In the genomic region with DNA sequence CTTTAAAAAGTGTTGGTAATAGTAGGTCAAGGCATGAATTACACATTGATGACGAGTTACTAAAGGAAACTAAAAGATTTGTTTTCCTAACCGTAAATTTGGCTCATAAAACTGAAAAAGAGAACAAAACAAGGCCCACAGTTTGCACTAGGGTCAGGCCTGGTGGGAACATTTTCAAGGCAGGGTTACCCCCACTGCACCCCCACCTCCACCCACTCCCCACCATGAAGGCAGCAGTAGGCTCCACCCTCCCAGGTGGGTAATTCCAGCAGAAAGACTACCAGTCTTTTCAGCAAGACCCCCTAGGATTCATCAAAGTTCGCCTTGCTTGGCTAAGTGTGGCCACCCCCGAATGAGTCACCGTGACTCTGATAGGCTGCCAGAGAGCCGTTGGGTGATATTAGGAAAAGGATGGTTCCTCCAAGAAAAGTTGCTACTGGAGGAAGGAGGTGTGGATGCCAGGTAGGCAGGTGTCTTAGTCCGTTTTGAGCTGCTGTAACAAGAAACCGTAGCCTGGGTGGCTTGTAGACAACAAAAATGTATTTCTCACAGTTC, we compare ENCODE assay signal across 24 cellular contexts. TPM values are rescaled to one million over a fixed set of nuclear protein-coding genes. Genes with fewer than 3 reads are reported as not detected.
DNase-seq lines count a peak whose midpoint lies in the region; ATAC-seq, FAIRE-seq and TF ChIP-seq lines count a peak whose summit lies in the region.
"Had no signal": no experiment of that assay in that cellular context is flagged by ENCODE, and none has a peak within 500 bp of the region (broad histone marks: within the 10 kb centered on the region; RNA-seq: fewer than 3 reads in every experiment).

No MANE protein-coding gene starts in this region.

- H3K4me3 ChIP-seq in adrenal gland: no peak overlapping the region
- no peak overlapping the region for H3K4me3 ChIP-seq in ovary
- no peak overlapping the region for H3K4me3 ChIP-seq in esophagus squamous epithelium
- H3K4me3 ChIP-seq: HAP-1, Peyer's patch, SJCRH30 had no signal

- no peak overlapping the region for H3K4me3 Mint-ChIP-seq in activated CD8-positive, alpha-beta memory T cell treated with anti-CD3 and anti-CD28 coated beads, Interleukin-2, amount 10 ng/mL, durations not matched to agents 7 days and 5 days
- H3K4me3 Mint-ChIP-seq: CD8-positive, alpha-beta memory T cell had no signal

- 33 to 50% (median 37%) methylated on average over 8 of the region's 8 CpGs for WGBS in adrenal gland, 4 donors
- 14 to 26% (median 15%) methylated on average over 8 of the region's 8 CpGs for WGBS in ovary, 3 donors
- 53 to 56% methylated on average over 4 of the region's 8 CpGs for WGBS in esophagus squamous epithelium, 2 donors

- intact Hi-C loops in adrenal gland (cut with DNase I) (no loop called here), ovary (cut with DNase I) (no loop called here), esophagus squamous epithelium (cut with DNase I) (no loop called here)

- CTCF ChIA-PET in activated CD8-positive, alpha-beta memory T cell treated with anti-CD3 and anti-CD28 coated beads, Interleukin-2, amount 10 ng/mL, durations not matched to agents 7 days and 5 days (lab: Charles Lee): interaction anchor here (1.1 kb wide), 1 partner anchor 37 kb away, joined by 3 read pairs; the partner anchor contains the start of gene MBTPS1

- DNase-seq in Daoy (ENCODE audit: low read depth) (peak; percentile 24), H54 (ENCODE audit: insufficient read length, low spot score) (no peak), adrenal gland (peak in 4 of 7 donors; percentile 27 to 41 (median 33)), ovary (peak; percentile 57 to 73 (median 62)), esophagus squamous epithelium (lab: John Stamatoyannopoulos, UW) (no peak), left lobe of liver (ENCODE audit: low spot score) (no peak)
- DNase-seq in activated CD8-positive, alpha-beta memory T cell treated with anti-CD3 and anti-CD28 coated beads, Interleukin-2, amount 10 ng/mL, durations not matched to agents 7 days and 5 days: no peak
- DNase-seq: Calu3; CD8-positive, alpha-beta memory T cell; DMS153; KG1; NCI-H1105; NCI-H146; NCI-H2029; NCI-H524 treated with DMSO at 0.1 percent for 48 hours; Peyer's patch; SJCRH30 had no signal

- H3K9me3 Mint-ChIP-seq in activated CD8-positive, alpha-beta memory T cell treated with anti-CD3 and anti-CD28 coated beads, Interleukin-2, amount 10 ng/mL, durations not matched to agents 7 days and 5 days (ENCODE audit: low read depth): no peaks in the 10 kb centered on the region
- H3K9me3 Mint-ChIP-seq: CD8-positive, alpha-beta memory T cell had no signal

- peak; percentile 16; the same call in 1 of the 2 replicates for TF ChIP-seq POLR2A in H54 (IDR thresholded peaks at IDR 0.05; ENCODE audit: low read depth, low read length)
- TF ChIP-seq POLR2A in adrenal gland (IDR thresholded peaks at IDR 0.05): no peak
- TF ChIP-seq POLR2A in ovary (IDR thresholded peaks at IDR 0.05): no peak
- no peak for TF ChIP-seq POLR2A in esophagus squamous epithelium (IDR thresholded peaks at IDR 0.05)

- H3K27ac Mint-ChIP-seq in activated CD8-positive, alpha-beta memory T cell treated with anti-CD3 and anti-CD28 coated beads, Interleukin-2, amount 10 ng/mL, durations not matched to agents 7 days and 5 days: no peak overlapping the region
- H3K27ac Mint-ChIP-seq: CD8-positive, alpha-beta memory T cell had no signal

- TF ChIP-seq CTCF in adrenal gland (IDR thresholded peaks at IDR 0.05): no peak
- no peak for TF ChIP-seq CTCF in ovary (IDR thresholded peaks at IDR 0.05)
- TF ChIP-seq CTCF in esophagus squamous epithelium (IDR thresholded peaks at IDR 0.05): no peak

- no peaks in the 10 kb centered on the region for H3K36me3 Mint-ChIP-seq in activated CD8-positive, alpha-beta memory T cell treated with anti-CD3 and anti-CD28 coated beads, Interleukin-2, amount 10 ng/mL, durations not matched to agents 7 days and 5 days
- H3K36me3 Mint-ChIP-seq: CD8-positive, alpha-beta memory T cell had no signal

- H3K36me3 ChIP-seq in adrenal gland (replicated peaks in 1 of 2): no peaks in the 10 kb centered on the region
- H3K36me3 ChIP-seq in ovary: no peaks in the 10 kb centered on the region
- H3K36me3 ChIP-seq in esophagus squamous epithelium: no peaks in the 10 kb centered on the region
- H3K36me3 ChIP-seq: HAP-1, Peyer's patch, SJCRH30 had no signal

- no peak for FAIRE-seq in H54 (lab: Jason Lieb, UNC)
- FAIRE-seq: GM19239 had no signal

- H3K4me1 Mint-ChIP-seq in activated CD8-positive, alpha-beta memory T cell treated with anti-CD3 and anti-CD28 coated beads, Interleukin-2, amount 10 ng/mL, durations not matched to agents 7 days and 5 days: no peaks in the 10 kb centered on the region
- H3K4me1 Mint-ChIP-seq: CD8-positive, alpha-beta memory T cell had no signal

- H3K27me3 Mint-ChIP-seq in activated CD8-positive, alpha-beta memory T cell treated with anti-CD3 and anti-CD28 coated beads, Interleukin-2, amount 10 ng/mL, durations not matched to agents 7 days and 5 days: peaks cover 56% of the 10 kb centered on the region

- H3K9me3 ChIP-seq in adrenal gland (replicated peaks in 1 of 3): no peaks in the 10 kb centered on the region
- no peaks in the 10 kb centered on the region for H3K9me3 ChIP-seq in ovary
- no peaks in the 10 kb centered on the region for H3K9me3 ChIP-seq in esophagus squamous epithelium
- H3K9me3 ChIP-seq: HAP-1, Peyer's patch, SJCRH30 had no signal

- no peaks in the 10 kb centered on the region for H3K27me3 ChIP-seq in adrenal gland
- no peaks in the 10 kb centered on the region for H3K27me3 ChIP-seq in ovary
- H3K27me3 ChIP-seq in esophagus squamous epithelium: peaks cover 0 to 20% (median 0%) of the 10 kb centered on the region in 4 donors
- H3K27me3 ChIP-seq: Peyer's patch, SJCRH30 had no signal

- no peak for ATAC-seq in activated CD8-positive, alpha-beta memory T cell treated with anti-CD3 and anti-CD28 coated beads, Interleukin-2, amount 10 ng/mL, durations not matched to agents 7 days and 5 days
- ATAC-seq in HG02571 (IDR thresholded peaks at IDR 0.05; ENCODE audit: unreplicated experiment) (no peak), left lobe of liver (no peak)

- H3K4me1 ChIP-seq in adrenal gland (replicated peaks in 1 of 2) (no peaks in the 10 kb centered on the region), ovary (ENCODE audit: insufficient read depth) (peaks cover 3% of the 10 kb centered on the region), esophagus squamous epithelium (no peaks in the 10 kb centered on the region)
- H3K4me1 ChIP-seq: HAP-1, Peyer's patch, SJCRH30 had no signal

- no peak for TF ChIP-seq EP300 in ovary (IDR thresholded peaks at IDR 0.05)

- H3K27ac ChIP-seq in adrenal gland: no peak overlapping the region
- H3K27ac ChIP-seq in ovary: peak overlapping the region in 1 of 2 donors; percentile 70
- H3K27ac ChIP-seq in esophagus squamous epithelium: no peak overlapping the region
- H3K27ac ChIP-seq: C4-2B, Peyer's patch, SJCRH30 had no signal

RNA-seq across cellular contexts. Expression of gene DNAAF1, which starts 8.6 kb away (rescaled TPM):
- not detected in 2 replicates for total RNA-seq in Daoy (2014; rRNA removed; shearing (Covaris generic))
- total RNA-seq in adrenal gland (1 to 10 TPM in 6 of 8 donors, under 1 TPM in 2; 0.67 to 2.5 (median 2.2) TPM), ovary (10 to 100 TPM in 1 of 7 donors, 1 to 10 TPM in 4, under 1 TPM in 2; 0.33 to 42.6 (median 3.6) TPM), esophagus squamous epithelium (under 1 TPM in 1 of 4 donors, not detected in 3; under 0.01 TPM), left lobe of liver (not detected)
- polyA plus RNA-seq in adrenal gland (10 to 100 TPM in 2 of 3 donors, 1 to 10 TPM in 1; 5.3 to 17.9 (median 10.4) TPM), ovary (1 to 10 TPM in 1 of 2 donors, under 1 TPM in 1; 0.95 to 1.1 TPM)
- total RNA-seq in activated CD8-positive, alpha-beta memory T cell treated with anti-CD3 and anti-CD28 coated beads, Interleukin-2, amount 10 ng/mL, durations not matched to agents 7 days and 5 days: not detected
- total RNA-seq: Calu3, Peyer's patch had no signal
- polyA plus RNA-seq: AG04450 had no signal

RNA-seq across cellular contexts. Expression of gene HSDL1, which starts 8.8 kb away (rescaled TPM):
- 13.4 and 17.1 TPM in 2 replicates for total RNA-seq in Daoy (2014; rRNA removed; shearing (Covaris generic))
- total RNA-seq in adrenal gland (10 to 100 TPM; 19.0 to 54.0 (median 31.8) TPM), ovary (10 to 100 TPM; 17.5 to 34.1 (median 27.2) TPM), esophagus squamous epithelium (1 to 10 TPM; 5.0 to 9.7 (median 8.6) TPM), left lobe of liver (4.7 TPM)
- polyA plus RNA-seq in adrenal gland (10 to 100 TPM; 18.8 to 33.5 (median 28.6) TPM), ovary (10 to 100 TPM; 17.6 to 28.2 TPM)
- 10 to 100 TPM; 10.4 to 17.2 TPM for total RNA-seq in activated CD8-positive, alpha-beta memory T cell treated with anti-CD3 and anti-CD28 coated beads, Interleukin-2, amount 10 ng/mL, durations not matched to agents 7 days and 5 days

RNA-seq across cellular contexts. Expression of gene TAF1C, which starts 33.1 kb away (rescaled TPM):
- total RNA-seq in Daoy (2014; rRNA removed; shearing (Covaris generic)): 15.1 and 20.9 TPM in 2 replicates
- total RNA-seq in adrenal gland: 10 to 100 TPM; 18.9 to 66.7 (median 40.1) TPM
- polyA plus RNA-seq in adrenal gland: 100 to 1,000 TPM in 1 of 3 donors, 10 to 100 TPM in 1, 1 to 10 TPM in 1; 6.4 to 205 (median 75.1) TPM
- total RNA-seq in ovary: 10 to 100 TPM; 39.7 to 89.0 (median 58.4) TPM
- polyA plus RNA-seq in ovary: 10 to 100 TPM; 14.1 to 63.8 TPM
- total RNA-seq in esophagus squamous epithelium: 10 to 100 TPM; 23.9 to 43.7 (median 32.1) TPM
- total RNA-seq in activated CD8-positive, alpha-beta memory T cell treated with anti-CD3 and anti-CD28 coated beads, Interleukin-2, amount 10 ng/mL, durations not matched to agents 7 days and 5 days: 10 to 100 TPM; 52.7 to 58.1 TPM
- 19.9 TPM for total RNA-seq in left lobe of liver

RNA-seq across cellular contexts. Expression of gene MBTPS1, which starts 37.0 kb away (rescaled TPM):
- 30.1 and 36.6 TPM in 2 replicates for total RNA-seq in Daoy (2014; rRNA removed; shearing (Covaris generic))
- 100 to 1,000 TPM in 2 of 8 donors, 10 to 100 TPM in 6; 69.0 to 132 (median 88.4) TPM for total RNA-seq in adrenal gland
- polyA plus RNA-seq in adrenal gland: 10 to 100 TPM; 61.5 to 71.5 (median 65.3) TPM
- total RNA-seq in ovary: 10 to 100 TPM; 78.8 to 99.2 (median 90.3) TPM
- 100 to 1,000 TPM in 1 of 2 donors, 10 to 100 TPM in 1; 73.8 to 122 TPM for polyA plus RNA-seq in ovary
- total RNA-seq in esophagus squamous epithelium: 10 to 100 TPM; 36.3 to 77.6 (median 53.0) TPM
- 10 to 100 TPM; 56.1 to 57.8 TPM for total RNA-seq in activated CD8-positive, alpha-beta memory T cell treated with anti-CD3 and anti-CD28 coated beads, Interleukin-2, amount 10 ng/mL, durations not matched to agents 7 days and 5 days
- total RNA-seq in left lobe of liver: 41.3 TPM

RNA-seq across cellular contexts. Expression of gene ADAD2, which starts 37.2 kb away (rescaled TPM):
- total RNA-seq in Daoy (2014; rRNA removed; shearing (Covaris generic)): not detected in 2 replicates
- total RNA-seq in adrenal gland: 1 to 10 TPM in 1 of 8 donors, under 1 TPM in 5, not detected in 2; 0.12 to 1.2 (median 0.59) TPM
- 10 to 100 TPM in 1 of 3 donors, 1 to 10 TPM in 1, not detected in 1; 2.3 to 11.6 TPM for polyA plus RNA-seq in adrenal gland
- under 1 TPM in 2 of 7 donors, not detected in 5; 0.71 to 0.97 TPM for total RNA-seq in ovary
- polyA plus RNA-seq in ovary: 1 to 10 TPM in 1 of 2 donors, under 1 TPM in 1; 0.12 to 2.0 TPM
- 1 to 10 TPM in 3 of 4 donors, not detected in 1; 1.1 to 4.2 (median 1.9) TPM for total RNA-seq in esophagus squamous epithelium
- not detected for total RNA-seq in activated CD8-positive, alpha-beta memory T cell treated with anti-CD3 and anti-CD28 coated beads, Interleukin-2, amount 10 ng/mL, durations not matched to agents 7 days and 5 days
- not detected for total RNA-seq in left lobe of liver
- total RNA-seq: A172, Calu3, OCI-LY7 had no signal
- polyA plus RNA-seq: AG04450; CD8-positive, alpha-beta memory T cell had no signal

Comparison
In these comparisons a context has a peak if more than half of its experiments do, and no peak if none do; other contexts are left out.
1. DNase-seq: peak in Daoy (single experiment), adrenal gland (4 of 7) and ovary (5 of 5); none in H54 (single experiment), esophagus squamous epithelium (single experiment), activated CD8-positive, alpha-beta memory T cell treated with anti-CD3 and anti-CD28 coated beads, Interleukin-2, amount 10 ng/mL, durations not matched to agents 7 days and 5 days (single experiment) and left lobe of liver (single experiment).